In the genomic region with DNA sequence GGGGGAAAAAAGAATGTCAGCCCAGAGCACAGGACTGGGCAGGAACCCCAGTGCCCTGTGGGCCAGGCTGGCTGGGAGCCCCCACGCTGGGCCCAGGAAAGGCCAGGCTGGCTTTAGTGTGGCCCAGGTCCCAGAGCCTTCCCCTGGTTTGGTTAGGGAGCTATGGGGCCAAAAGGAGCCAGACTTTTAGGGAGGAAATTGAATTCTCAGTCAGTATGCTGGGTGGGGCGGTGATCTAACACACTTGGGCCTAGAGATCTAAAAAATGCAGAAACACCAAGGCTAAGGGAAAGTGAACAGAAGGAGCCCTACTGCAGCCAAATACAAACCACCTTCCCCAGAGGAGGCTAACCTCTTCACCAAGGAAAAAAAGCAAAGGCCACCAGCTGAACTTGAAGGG, we compare ENCODE assay signal across 14 cellular contexts.
A peak's percentile ranks its signal among the peaks of the same experiment; 100 is the strongest.
DNase-seq lines count a peak whose midpoint lies in the region; ATAC-seq, FAIRE-seq and TF ChIP-seq lines count a peak whose summit lies in the region.
"Had no signal": no experiment of that assay in that cellular context is flagged by ENCODE, and none has a peak within 500 bp of the region (broad histone marks: within the 10 kb centered on the region; RNA-seq: fewer than 3 reads in every experiment).

No MANE protein-coding gene starts in this region.

- H3K4me3 ChIP-seq in ACC112 (ENCODE audit: low read depth, low read length) (no peak overlapping the region), HL-60 (replicated peaks; ENCODE audit: insufficient read depth, low read length) (no peak overlapping the region), GM12878 (no peak overlapping the region), osteoblast (ENCODE audit: insufficient read depth, low read length) (no peak overlapping the region)

- H3K36me3 ChIP-seq in ACC112 (ENCODE audit: insufficient read depth, low read length) (no peaks in the 10 kb centered on the region), GM12878 (ENCODE audit: control insufficient read depth in 2 of 2, insufficient read depth in 2 of 2, low read length in 1 of 2) (no peaks in the 10 kb centered on the region), osteoblast (ENCODE audit: insufficient read depth, low read length) (no peaks in the 10 kb centered on the region)

- POLR2A ChIA-PET in GM12878 (lab: Charles Lee) = no interaction called here

- FAIRE-seq in GM12878 (lab: Jason Lieb, UNC) = no peak
- FAIRE-seq: H1 had no signal

- CTCF ChIA-PET in GM12878 (lab: Yijun Ruan, JAX) = no interaction called here

- H3K27me3 ChIP-seq in ACC112 (ENCODE audit: insufficient read depth, low read length) = no peaks in the 10 kb centered on the region
- no peaks in the 10 kb centered on the region for H3K27me3 ChIP-seq in HL-60 (ENCODE audit: insufficient read depth, poor library complexity, severe bottlenecking)
- no peaks in the 10 kb centered on the region for H3K27me3 ChIP-seq in GM12878 (replicated peaks in 1 of 2; ENCODE audit: control insufficient read depth in 2 of 2, insufficient read depth in 2 of 2, low read length in 1 of 2)
- H3K27me3 ChIP-seq in osteoblast (ENCODE audit: insufficient read depth, low read length) = peaks cover 9% of the 10 kb centered on the region

- no peak overlapping the region for H3K27ac ChIP-seq in ACC112 (ENCODE audit: low read depth, low read length)
- peak overlapping the region; percentile 14 for H3K27ac ChIP-seq in HL-60 (replicated peaks)
- H3K27ac ChIP-seq in GM12878 (ENCODE audit: control insufficient read depth, insufficient read depth) = no peak overlapping the region
- no peak overlapping the region for H3K27ac ChIP-seq in osteoblast (ENCODE audit: low read depth, low read length)

- peak overlapping the region; percentile 62 for H2AFZ ChIP-seq in ACC112 (ENCODE audit: low read length, unreplicated experiment)
- peak overlapping the region; percentile 34 for H2AFZ ChIP-seq in GM12878 (ENCODE audit: control insufficient read depth, low read depth, low read length)
- no peak overlapping the region for H2AFZ ChIP-seq in osteoblast (ENCODE audit: low read length)

- peak overlapping the region; percentile 42; the same call in 1 of the 2 replicates for H3K4me2 ChIP-seq in GM12878 (ENCODE audit: control insufficient read depth, insufficient read depth)
- H3K4me2 ChIP-seq in osteoblast (ENCODE audit: insufficient read depth, low read length) = no peak overlapping the region

- H3K9me3 ChIP-seq in GM12878 (replicated peaks; ENCODE audit: control insufficient read depth, insufficient read depth, low read length) (no peaks in the 10 kb centered on the region; the same call in 2 of the 3 replicates), osteoblast (ENCODE audit: low read depth, low read length) (no peaks in the 10 kb centered on the region)

- TF ChIP-seq CTCF in HL-60 (IDR thresholded peaks at IDR 0.05; ENCODE audit: insufficient read depth, low read length) (no peak), GM12878 (IDR thresholded peaks at IDR 0.05 in 2 of 3, conservative IDR thresholded peaks at IDR 0.05 in 1 of 3; ENCODE audit: control insufficient read depth in 2 of 3, extremely low read depth in 1 of 3, insufficient read depth in 1 of 3, low read depth in 3 of 3, low read length in 3 of 3) (no peak), osteoblast (IDR thresholded peaks at IDR 0.05; ENCODE audit: extremely low read depth, low read depth, low read length) (no peak)

- no peaks in the 10 kb centered on the region for H3K4me1 ChIP-seq in ACC112 (ENCODE audit: control insufficient read depth, insufficient read depth, low read length, unreplicated experiment)
- peaks cover 6% of the 10 kb centered on the region for H3K4me1 ChIP-seq in GM12878 (ENCODE audit: control insufficient read depth, insufficient read depth, low read length)
- H3K4me1 ChIP-seq in osteoblast (ENCODE audit: insufficient read depth, low read length) = no peaks in the 10 kb centered on the region
- H3K4me1 ChIP-seq: Caco-2 had no signal

- H4K20me1 ChIP-seq in GM12878 (ENCODE audit: control insufficient read depth, insufficient read depth) (no peaks in the 10 kb centered on the region), osteoblast (ENCODE audit: insufficient read depth, low read length) (no peaks in the 10 kb centered on the region)

- SMC1A ChIA-PET in GM12878 (lab: Charles Lee; ENCODE audit: uncharacterized antibody, unreplicated experiment) = no interaction called here

- H3K9ac ChIP-seq in GM12878 (ENCODE audit: control insufficient read depth, insufficient read depth, low read length) = no peak overlapping the region; the same call in 1 of the 2 replicates

- 31% methylated on average over 2 of the region's 2 CpGs for WGBS in GM12878 (ENCODE audit: insufficient coverage, insufficient replicate concordance, low lambda C conversion rate, missing lambda C conversion rate)

- BruUV-seq in GM12878 (replicated peaks; lab: Mats Ljungman, UMichigan) = no TSS peak

- DNase-seq in HL-60 (ENCODE audit: low read depth in 1 of 2, low spot score in 1 of 2) (no peak), GM12878 (ENCODE audit: low read depth, low spot score) (no peak), osteoblast (ENCODE audit: insufficient read length, low spot score, missing footprints) (peak; percentile 53), NCI-H2081 treated with DMSO at 0.1 percent for 48 hours (lab: John Stamatoyannopoulos, UW) (no peak), NCI-H2171 treated with DMSO at 0.1 percent for 48 hours (lab: John Stamatoyannopoulos, UW) (no peak)
- DNase-seq: activated gamma-delta T cell treated with Interleukin-2 at 50 U/mL for 16 hours, Caco-2, hypothalamus, kidney glomerular epithelial cell, NCI-H345, right cardiac atrium had no signal

- no peak for TF ChIP-seq POLR2A in GM12878 (IDR thresholded peaks at IDR 0.05; ENCODE audit: low read depth, low read length)

- H3K79me2 ChIP-seq in ACC112 (ENCODE audit: control insufficient read depth, insufficient read depth, low read length, unreplicated experiment) (no peaks in the 10 kb centered on the region), GM12878 (ENCODE audit: control insufficient read depth, insufficient read depth, low read length) (no peaks in the 10 kb centered on the region), osteoblast (ENCODE audit: insufficient read depth, low read length) (no peaks in the 10 kb centered on the region)

- RAD21 ChIA-PET in GM12878 (lab: Charles Lee; ENCODE audit: unreplicated experiment) = no interaction called here

- TF ChIP-seq RAD21 in GM12878 (IDR thresholded peaks at IDR 0.05; ENCODE audit: insufficient read depth, low read depth, low read length) = no peak

- intact Hi-C loops in GM12878 (cut with micrococcal nuclease; ENCODE audit: unreplicated experiment) = no loop called here

- in situ Hi-C loops in GM12878 (cut with MboI) = no loop called here

- TF ChIP-seq EP300 in GM12878 (IDR thresholded peaks at IDR 0.05; ENCODE audit: borderline replicate concordance in 1 of 2, control insufficient read depth in 1 of 2, low read depth in 2 of 2, low read length in 2 of 2) = no peak

- no peak for ATAC-seq in GM12878
- no peak for ATAC-seq in GM21737 (IDR thresholded peaks at IDR 0.05; ENCODE audit: unreplicated experiment)
- ATAC-seq: right cardiac atrium had no signal

TF ChIP-seq in GM12878, 131 proteins besides CTCF, POLR2A, EP300 and RAD21 (continues in another document):
- TF ChIP-seq, protein P1, sequence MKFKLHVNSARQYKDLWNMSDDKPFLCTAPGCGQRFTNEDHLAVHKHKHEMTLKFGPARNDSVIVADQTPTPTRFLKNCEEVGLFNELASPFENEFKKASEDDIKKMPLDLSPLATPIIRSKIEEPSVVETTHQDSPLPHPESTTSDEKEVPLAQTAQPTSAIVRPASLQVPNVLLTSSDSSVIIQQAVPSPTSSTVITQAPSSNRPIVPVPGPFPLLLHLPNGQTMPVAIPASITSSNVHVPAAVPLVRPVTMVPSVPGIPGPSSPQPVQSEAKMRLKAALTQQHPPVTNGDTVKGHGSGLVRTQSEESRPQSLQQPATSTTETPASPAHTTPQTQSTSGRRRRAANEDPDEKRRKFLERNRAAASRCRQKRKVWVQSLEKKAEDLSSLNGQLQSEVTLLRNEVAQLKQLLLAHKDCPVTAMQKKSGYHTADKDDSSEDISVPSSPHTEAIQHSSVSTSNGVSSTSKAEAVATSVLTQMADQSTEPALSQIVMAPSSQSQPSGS (IDR thresholded peaks at IDR 0.05; ENCODE audit: low read length) = no peak
- no peak for TF ChIP-seq BRCA1 (IDR thresholded peaks at IDR 0.05; ENCODE audit: low read depth, low read length)
- TF ChIP-seq FOXM1 (IDR thresholded peaks at IDR 0.05; ENCODE audit: low read depth, low read length) = no peak
- TF ChIP-seq GABPA (IDR thresholded peaks at IDR 0.05; ENCODE audit: low read depth) = no peak
- TF ChIP-seq, protein P2, sequence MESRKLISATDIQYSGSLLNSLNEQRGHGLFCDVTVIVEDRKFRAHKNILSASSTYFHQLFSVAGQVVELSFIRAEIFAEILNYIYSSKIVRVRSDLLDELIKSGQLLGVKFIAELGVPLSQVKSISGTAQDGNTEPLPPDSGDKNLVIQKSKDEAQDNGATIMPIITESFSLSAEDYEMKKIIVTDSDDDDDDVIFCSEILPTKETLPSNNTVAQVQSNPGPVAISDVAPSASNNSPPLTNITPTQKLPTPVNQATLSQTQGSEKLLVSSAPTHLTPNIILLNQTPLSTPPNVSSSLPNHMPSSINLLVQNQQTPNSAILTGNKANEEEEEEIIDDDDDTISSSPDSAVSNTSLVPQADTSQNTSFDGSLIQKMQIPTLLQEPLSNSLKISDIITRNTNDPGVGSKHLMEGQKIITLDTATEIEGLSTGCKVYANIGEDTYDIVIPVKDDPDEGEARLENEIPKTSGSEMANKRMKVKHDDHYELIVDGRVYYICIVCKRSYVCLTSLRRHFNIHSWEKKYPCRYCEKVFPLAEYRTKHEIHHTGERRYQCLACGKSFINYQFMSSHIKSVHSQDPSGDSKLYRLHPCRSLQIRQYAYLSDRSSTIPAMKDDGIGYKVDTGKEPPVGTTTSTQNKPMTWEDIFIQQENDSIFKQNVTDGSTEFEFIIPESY (IDR thresholded peaks at IDR 0.05) = no peak
- TF ChIP-seq SREBF2 (IDR thresholded peaks at IDR 0.05; ENCODE audit: low read length) = no peak
